ENCODE assay signal across 26 cellular contexts in the genomic region with DNA sequence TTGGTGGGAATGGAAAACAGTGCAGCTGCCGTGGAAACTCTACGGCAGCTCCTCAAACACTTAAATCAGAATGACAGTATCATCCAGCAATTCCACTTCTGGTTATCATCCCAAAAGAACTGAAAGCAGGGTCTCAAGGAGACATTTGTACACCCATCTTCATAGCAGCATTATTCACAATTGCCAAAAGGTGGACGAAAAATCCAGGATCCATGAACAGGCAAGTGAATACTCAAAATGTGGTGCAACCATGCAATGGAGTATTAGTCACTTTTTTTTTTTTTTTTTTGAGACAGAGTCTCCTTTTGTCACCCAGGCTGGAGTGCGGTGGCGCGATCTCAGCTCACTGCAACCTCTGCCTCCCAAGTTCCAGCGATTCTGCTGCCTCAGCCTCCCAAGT. TPM values are rescaled to one million over a fixed set of nuclear protein-coding genes. Genes with fewer than 3 reads are reported as not detected.
"Had no signal": no experiment of that assay in that cellular context is flagged by ENCODE, and none has a peak within 500 bp of the region (broad histone marks: within the 10 kb centered on the region; RNA-seq: fewer than 3 reads in every experiment).

No MANE protein-coding gene starts in this region.

- H3K9me3 Mint-ChIP-seq: activated CD4-positive, alpha-beta T cell treated with anti-CD3 and anti-CD28 coated beads, Interleukin-2, amount 10 ng/mL, durations not matched to agents 7 days and 5 days; activated T-helper 1 cell treated with anti-CD3 and anti-CD28 coated beads, Interleukin-12 subunit alpha, Interleukin-12 subunit beta, Interleukin-2, Interleukin-4 antibody, amounts not matched to agents 30 ng/mL and 10 ng/mL and 1 ng/mL, durations not matched to agents 14 hours and 24 hours and 36 hours; effector memory CD8-positive, alpha-beta T cell had no signal

- H3K9ac ChIP-seq: parathyroid adenoma had no signal

- H3K36me3 Mint-ChIP-seq: activated naive CD8-positive, alpha-beta T cell treated with anti-CD3 and anti-CD28 coated beads for 36 hours had no signal

- H3K27me3 Mint-ChIP-seq: activated naive CD8-positive, alpha-beta T cell treated with anti-CD3 and anti-CD28 coated beads for 36 hours; brain; effector memory CD8-positive, alpha-beta T cell had no signal

- H3K4me3 Mint-ChIP-seq: activated CD4-positive, alpha-beta T cell treated with anti-CD3 and anti-CD28 coated beads, Interleukin-2, amount 10 ng/mL, durations not matched to agents 7 days and 5 days; activated naive CD8-positive, alpha-beta T cell treated with anti-CD3 and anti-CD28 coated beads for 36 hours; activated T-helper 1 cell treated with anti-CD3 and anti-CD28 coated beads, Interleukin-12 subunit alpha, Interleukin-12 subunit beta, Interleukin-2, Interleukin-4 antibody, amounts not matched to agents 30 ng/mL and 10 ng/mL and 1 ng/mL, durations not matched to agents 14 hours and 24 hours and 36 hours; brain; dendritic cell treated with granulocyte-macrophage colony-stimulating factor and Interleukin-4, amounts not matched to agents 40 ng/mL and 50 ng/mL, for 4 days; effector memory CD8-positive, alpha-beta T cell; naive B cell had no signal

- H3K36me3 ChIP-seq: gastroesophageal sphincter, heart right ventricle, suprapubic skin, upper lobe of left lung had no signal

- H3K27ac Mint-ChIP-seq: activated CD4-positive, alpha-beta T cell treated with anti-CD3 and anti-CD28 coated beads, Interleukin-2, amount 10 ng/mL, durations not matched to agents 7 days and 5 days; activated naive CD8-positive, alpha-beta T cell treated with anti-CD3 and anti-CD28 coated beads for 36 hours; activated T-helper 1 cell treated with anti-CD3 and anti-CD28 coated beads, Interleukin-12 subunit alpha, Interleukin-12 subunit beta, Interleukin-2, Interleukin-4 antibody, amounts not matched to agents 30 ng/mL and 10 ng/mL and 1 ng/mL, durations not matched to agents 14 hours and 24 hours and 36 hours; brain; dendritic cell treated with granulocyte-macrophage colony-stimulating factor and Interleukin-4, amounts not matched to agents 40 ng/mL and 50 ng/mL, for 4 days; effector memory CD8-positive, alpha-beta T cell; naive B cell had no signal

- H2AFZ ChIP-seq: parathyroid adenoma had no signal

- H3K4me1 Mint-ChIP-seq: activated CD4-positive, alpha-beta T cell treated with anti-CD3 and anti-CD28 coated beads, Interleukin-2, amount 10 ng/mL, durations not matched to agents 7 days and 5 days; activated naive CD8-positive, alpha-beta T cell treated with anti-CD3 and anti-CD28 coated beads for 36 hours; naive B cell had no signal

- H3K4me3 ChIP-seq: gastroesophageal sphincter, heart right ventricle, suprapubic skin, upper lobe of left lung had no signal

- H3K9me3 ChIP-seq: suprapubic skin had no signal

- DNase-seq: activated CD4-positive, alpha-beta T cell treated with anti-CD3 and anti-CD28 coated beads, Interleukin-2, amount 10 ng/mL, durations not matched to agents 7 days and 5 days; activated CD4-positive, CD25-positive, alpha-beta regulatory T cell; activated CD8-positive, alpha-beta memory T cell treated with anti-CD3 and anti-CD28 coated beads, Interleukin-2, amount 50 U/mL, for 48 hours; activated naive CD8-positive, alpha-beta T cell treated with anti-CD3 and anti-CD28 coated beads for 36 hours; amygdala; cerebellar nuclear complex; effector memory CD8-positive, alpha-beta T cell; heart right ventricle; left colon; naive B cell; retina; stimulated activated CD4-positive, alpha-beta T cell treated with anti-CD3 and anti-CD28 coated beads, Interleukin-4, amount 100 ng/mL, for 4 hours; stimulated activated CD8-positive, alpha-beta memory T cell treated with anti-CD3 and anti-CD28 coated beads, Interleukin-4, amount 100 ng/mL, for 48 hours; stimulated activated naive CD8-positive, alpha-beta T cell treated with anti-CD3 and anti-CD28 coated beads, Interleukin-15, Interleukin-2, amounts not matched to agents 100 U/mL and 50 U/mL, for 24 hours; upper lobe of left lung had no signal

- H3K27me3 ChIP-seq: heart right ventricle, suprapubic skin, upper lobe of left lung had no signal

- ATAC-seq: effector memory CD8-positive, alpha-beta T cell; gastroesophageal sphincter; heart right ventricle; left colon; stimulated activated naive CD8-positive, alpha-beta T cell treated with anti-CD3 and anti-CD28 coated beads, Interleukin-15, Interleukin-2, amounts not matched to agents 100 U/mL and 50 U/mL, for 24 hours had no signal

- H3K27ac ChIP-seq: epithelial cell of prostate, gastroesophageal sphincter, heart right ventricle, parathyroid adenoma, suprapubic skin, upper lobe of left lung had no signal

- H3K4me1 ChIP-seq: gastroesophageal sphincter, parathyroid adenoma had no signal

RNA-seq across cellular contexts. Expression of a gene that starts 11.3 kb away (rescaled TPM):
- total RNA-seq: activated CD4-positive, alpha-beta T cell treated with anti-CD3 and anti-CD28 coated beads, Interleukin-2, amount 10 ng/mL, durations not matched to agents 7 days and 5 days; activated naive CD8-positive, alpha-beta T cell treated with anti-CD3 and anti-CD28 coated beads for 36 hours; activated T-helper 1 cell treated with anti-CD3 and anti-CD28 coated beads, Interleukin-12 subunit alpha, Interleukin-12 subunit beta, Interleukin-2, Interleukin-4 antibody, amounts not matched to agents 30 ng/mL and 10 ng/mL and 1 ng/mL, durations not matched to agents 14 hours and 24 hours and 36 hours; gastroesophageal sphincter; heart right ventricle; left colon; lung microvascular endothelial cell; mononuclear cell; skeletal muscle tissue; suprapubic skin; T-helper 2 cell treated with Interferon-gamma antibody and Interleukin-4, amounts not matched to agents 100 ng/mL and 5 ng/mL, for 36 hours; upper lobe of left lung had no signal
- polyA plus RNA-seq: heart right ventricle had no signal
